In the genomic region with DNA sequence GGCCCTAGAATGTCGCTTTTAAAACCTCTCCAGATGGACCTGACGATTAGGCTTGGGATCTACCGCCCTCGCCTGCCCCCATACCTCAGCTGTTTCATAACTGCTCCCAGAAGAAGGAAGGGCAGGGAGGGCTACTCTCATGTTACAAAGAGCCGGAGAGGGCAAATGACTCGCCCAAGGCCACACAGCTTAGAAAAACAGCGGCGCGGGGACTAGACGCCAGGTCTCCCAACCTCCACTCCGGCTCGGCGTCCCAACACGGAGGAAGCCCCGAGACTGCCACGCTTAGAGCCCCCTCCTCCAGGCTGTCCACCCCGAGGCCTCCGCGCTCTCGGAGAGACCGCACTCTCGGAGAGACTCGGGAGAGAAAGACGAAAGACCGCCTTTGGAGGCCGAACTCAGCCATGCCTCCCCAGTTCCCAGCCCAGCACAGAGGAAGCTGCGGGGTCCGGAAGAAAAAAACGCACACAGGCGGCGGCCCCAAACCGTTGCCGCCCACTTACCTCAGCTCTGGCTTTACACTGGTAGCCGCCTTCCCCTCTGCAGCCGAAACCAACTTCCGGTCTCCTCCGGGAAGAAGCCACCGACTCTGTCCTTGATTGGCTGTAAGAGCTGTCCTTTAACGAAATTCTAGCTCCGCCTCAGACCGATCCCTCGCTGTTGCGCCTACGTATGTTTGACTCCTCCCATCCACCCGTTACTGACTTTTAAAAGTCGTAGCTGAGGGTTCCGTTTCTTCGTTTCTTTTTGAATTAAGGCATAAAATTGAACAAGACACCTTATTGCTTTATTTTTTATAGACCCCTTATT, we compare ENCODE assay signal across 8 cellular contexts. TPM values are rescaled to one million over a fixed set of nuclear protein-coding genes. Genes with fewer than 3 reads are reported as not detected.
DNase-seq lines count a peak whose midpoint lies in the region; ATAC-seq, FAIRE-seq and TF ChIP-seq lines count a peak whose summit lies in the region.

TSS of gene MED7 (minus strand) at position 549 of the 810 bp plus-strand sequence. CDS start 3,434 bp downstream, outside the sequence.

- H3K36me3 ChIP-seq in ACC112 (ENCODE audit: insufficient read depth, low read length), result peaks cover 16% of the 10 kb centered on the region
- H3K36me3 ChIP-seq in mammary epithelial cell (ENCODE audit: insufficient read depth, low read length), result no peaks in the 10 kb centered on the region
- peaks cover 0 to 3% of the 10 kb centered on the region in 2 donors for H3K36me3 ChIP-seq in small intestine (ENCODE audit: control insufficient read depth in 2 of 2, insufficient read depth in 2 of 2, low read length in 2 of 2)

- no peaks in the 10 kb centered on the region for H4K20me1 ChIP-seq in mammary epithelial cell (ENCODE audit: insufficient read depth, low read length)

- H3K27me3 ChIP-seq in ACC112 (ENCODE audit: insufficient read depth, low read length) (no peaks in the 10 kb centered on the region), mammary epithelial cell (ENCODE audit: insufficient read depth, low read length) (no peaks in the 10 kb centered on the region), small intestine (ENCODE audit: control insufficient read depth in 2 of 2, insufficient read depth in 2 of 2, low read length in 2 of 2) (no peaks in the 10 kb centered on the region)

- H3K27ac ChIP-seq in ACC112 (ENCODE audit: low read depth, low read length) (peak within 1 kb of the TSS; percentile 53), VCaP (peak within 1 kb of the TSS; percentile 83), mammary epithelial cell (ENCODE audit: insufficient read depth, low read depth, low read length) (peak within 1 kb of the TSS; percentile 82), small intestine (ENCODE audit: low read depth in 1 of 2, low read length in 1 of 2) (peak within 1 kb of the TSS; percentile 83 to 98)

- H3K4me1 ChIP-seq in ACC112 (ENCODE audit: control insufficient read depth, insufficient read depth, low read length, unreplicated experiment) (peaks cover 9% of the 10 kb centered on the region), mammary epithelial cell (ENCODE audit: insufficient read depth, low read length) (no peaks in the 10 kb centered on the region), small intestine (ENCODE audit: control insufficient read depth in 2 of 2, insufficient read depth in 1 of 2, low read depth in 1 of 2, low read length in 1 of 2) (peaks cover 0 to 4% of the 10 kb centered on the region in 2 donors)

- H3K9me3 ChIP-seq in mammary epithelial cell (replicated peaks; ENCODE audit: insufficient read depth, low read length) (no peaks in the 10 kb centered on the region), small intestine (ENCODE audit: control insufficient read depth, low read depth) (no peaks in the 10 kb centered on the region)

- peak within 1 kb of the TSS; percentile 90 for H3K9ac ChIP-seq in mammary epithelial cell (ENCODE audit: insufficient read depth, low read length)

- peak within 1 kb of the TSS; percentile 74 for H3K4me2 ChIP-seq in mammary epithelial cell (ENCODE audit: insufficient read depth, low read depth, low read length)

- H3K79me2 ChIP-seq in ACC112 (ENCODE audit: control insufficient read depth, insufficient read depth, low read length, unreplicated experiment), result peaks cover 37% of the 10 kb centered on the region
- peaks cover 44% of the 10 kb centered on the region for H3K79me2 ChIP-seq in mammary epithelial cell (ENCODE audit: insufficient read depth, low read length)

- TF ChIP-seq CTCF in VCaP (conservative IDR thresholded peaks at IDR 0.05) (no peak), mammary epithelial cell (conservative IDR thresholded peaks at IDR 0.05 in 1 of 2, IDR thresholded peaks at IDR 0.05 in 1 of 2; ENCODE audit: extremely low read depth in 1 of 2, insufficient read depth in 1 of 2, low read depth in 1 of 2, low read length in 2 of 2) (no peak)

- DNase-seq in NCI-H2196 treated with DMSO at 0.1 percent for 48 hours (lab: John Stamatoyannopoulos, UW; ENCODE audit: unreplicated experiment), result peak; percentile 96
- peak; percentile 97 for DNase-seq in mammary epithelial cell
- DNase-seq in iPS-NIHi11 (ENCODE audit: low spot score), result peak; percentile 97
- DNase-seq in small intestine, result peak; percentile 99

- under 1% methylated on average over 26 of the region's 48 CpGs for WGBS in mammary epithelial cell (ENCODE audit: low coverage, missing lambda C conversion rate)
- 1% methylated on average over 44 to 48 of the region's 48 CpGs for WGBS in small intestine, 3 donors

- ATAC-seq in GM18870 (IDR thresholded peaks at IDR 0.05; ENCODE audit: unreplicated experiment) (peak; percentile 98), HG03135 (IDR thresholded peaks at IDR 0.05; ENCODE audit: unreplicated experiment) (peak; percentile 100)

- intact Hi-C loops in mammary epithelial cell (cut with micrococcal nuclease), result loop anchor here (2.0 to 10.0 kb wide), 2 partner anchors 334 to 602 kb away; partner anchors contain the start of gene LSM11

- dilution Hi-C loops in mammary epithelial cell (cut with HindIII; ENCODE audit: low sequenced_read_pairs), result no loop called here

- CTCF ChIA-PET in mammary epithelial cell (lab: Charles Lee; ENCODE audit: low non-redundant PET), result no interaction called here

- TSS peak; percentile 66 for BruUV-seq in mammary epithelial cell (replicated peaks; lab: Mats Ljungman, UMichigan)

- H3K4me3 ChIP-seq in ACC112 (ENCODE audit: low read depth, low read length) (peak within 1 kb of the TSS; percentile 86), mammary epithelial cell (replicated peaks in 1 of 3; ENCODE audit: insufficient read depth in 1 of 3, low read depth in 2 of 3, low read length in 3 of 3) (peak within 1 kb of the TSS; percentile 72 to 98 (median 95)), small intestine (ENCODE audit: low read depth in 1 of 2, low read length in 2 of 2) (peak within 1 kb of the TSS; percentile 87 to 97)

- in situ Hi-C loops in mammary epithelial cell (cut with MboI; ENCODE audit: low sequenced_read_pairs in 2 of 2), result loop anchor here in 1 of 2 donors (10.0 kb wide), 1 partner anchor 332 kb away; no protein-coding TSS in a partner anchor

- FAIRE-seq in small intestine (lab: Jason Lieb, UNC), result peak; percentile 95

- peak within 1 kb of the TSS; percentile 94 for H2AFZ ChIP-seq in ACC112 (ENCODE audit: low read length, unreplicated experiment)
- peak within 1 kb of the TSS; percentile 90 for H2AFZ ChIP-seq in mammary epithelial cell (ENCODE audit: low read depth, low read length)

RNA-seq across cellular contexts. Expression of gene MED7, which starts in this region (rescaled TPM):
- total RNA-seq in mammary epithelial cell, result 10 to 100 TPM in 1 of 2 donors, 1 to 10 TPM in 1; 9.5 to 10.2 TPM
- polyA plus RNA-seq in mammary epithelial cell (8.7 TPM), small intestine (10 to 100 TPM in 2 of 3 donors, 1 to 10 TPM in 1; 7.8 to 12.7 (median 11.9) TPM)
- polyA minus RNA-seq in mammary epithelial cell, result 4.1 TPM

Comparison
In these comparisons a context has a peak if more than half of its experiments do, and no peak if none do; other contexts are left out.
1. Peak in every context shown above with its lines: DNase-seq, ATAC-seq, H3K4me3 ChIP-seq and H3K27ac ChIP-seq.